11 cellular contexts compared by ENCODE assay signal in the genomic region with DNA sequence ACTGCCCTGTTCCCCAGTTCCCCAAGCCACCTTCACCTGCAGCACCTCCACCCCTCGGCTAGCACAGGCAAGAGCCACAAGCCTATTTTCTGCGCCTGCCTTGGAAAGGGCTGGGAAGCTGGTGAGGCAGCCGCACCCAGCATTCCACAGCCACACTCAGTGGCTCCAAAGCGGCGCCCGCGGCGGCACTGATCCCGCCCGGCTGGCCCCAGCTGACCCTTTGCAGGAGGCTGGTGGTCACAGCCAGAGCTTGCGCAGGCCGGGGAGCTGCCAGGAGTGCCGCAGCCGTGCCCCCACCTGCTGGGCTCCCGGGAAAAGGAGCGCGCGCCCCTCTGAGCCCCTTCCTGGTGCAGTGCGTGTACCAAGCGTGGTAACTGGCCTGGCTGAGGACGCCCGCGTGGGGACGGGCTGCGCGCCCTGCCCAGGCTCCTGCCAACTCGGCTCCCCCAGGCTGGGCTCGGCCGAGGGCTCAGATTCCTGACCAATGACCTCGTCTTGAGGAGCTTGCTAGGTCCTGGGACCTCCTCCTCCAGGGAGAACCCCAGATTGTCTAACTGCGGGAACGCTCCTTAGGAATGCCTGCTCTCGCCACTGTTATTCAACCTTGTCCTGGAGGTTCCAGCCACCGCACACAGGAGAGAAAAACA. TPM values are rescaled to one million over a fixed set of nuclear protein-coding genes. Genes with fewer than 3 reads are reported as not detected.
A peak's percentile ranks its signal among the peaks of the same experiment; 100 is the strongest.
DNase-seq lines count a peak whose midpoint lies in the region; ATAC-seq, FAIRE-seq and TF ChIP-seq lines count a peak whose summit lies in the region.
"Had no signal": no experiment of that assay in that cellular context is flagged by ENCODE, and none has a peak within 500 bp of the region (broad histone marks: within the 10 kb centered on the region; RNA-seq: fewer than 3 reads in every experiment).

No MANE protein-coding gene starts in this region.

- no peaks in the 10 kb centered on the region for H3K36me3 ChIP-seq in BE2C
- no peaks in the 10 kb centered on the region for H3K36me3 ChIP-seq in RWPE2 (ENCODE audit: low read depth)
- H3K36me3 ChIP-seq in pancreas, result no peaks in the 10 kb centered on the region

- WGBS in pancreas, 2 donors, result 6% methylated on average over 34 of the region's 34 CpGs

- no peak for DNase-seq in BE2C
- peak; percentile 75 for DNase-seq in RWPE2 (ENCODE audit: low spot score)
- peak; percentile 66 for DNase-seq in glutamatergic neuron
- peak in 1 of 6 donors; percentile 42 for DNase-seq in pancreas
- no peak for DNase-seq in effector memory CD8-positive, alpha-beta T cell
- no peak for DNase-seq in NK-92 (lab: John Stamatoyannopoulos, UW; ENCODE audit: unreplicated experiment)
- no peak for DNase-seq in superior temporal gyrus (ENCODE audit: extremely low spot score)
- DNase-seq: NCI-H774 had no signal

- peak overlapping the region; percentile 60 for H3K4me3 Mint-ChIP-seq in glutamatergic neuron (ENCODE audit: unreplicated experiment)
- no peak overlapping the region for H3K4me3 Mint-ChIP-seq in effector memory CD8-positive, alpha-beta T cell

- H3K27me3 Mint-ChIP-seq in glutamatergic neuron (ENCODE audit: unreplicated experiment), result peaks cover 6% of the 10 kb centered on the region
- peaks cover 25 to 56% of the 10 kb centered on the region in 2 donors for H3K27me3 Mint-ChIP-seq in effector memory CD8-positive, alpha-beta T cell

- no peaks in the 10 kb centered on the region for H3K9me3 Mint-ChIP-seq in glutamatergic neuron (ENCODE audit: unreplicated experiment)
- no peaks in the 10 kb centered on the region for H3K9me3 Mint-ChIP-seq in effector memory CD8-positive, alpha-beta T cell
- H3K9me3 Mint-ChIP-seq: activated T-helper 2 cell treated with anti-CD3 and anti-CD28 coated beads, Interferon-gamma antibody, Interleukin-2, Interleukin-4, amounts not matched to agents 10 μg/mL and 5 μg/mL and 100 μg/mL, durations not matched to agents 14 hours and 24 hours and 36 hours had no signal

- no peaks in the 10 kb centered on the region for H3K4me1 Mint-ChIP-seq in glutamatergic neuron (ENCODE audit: low read depth, unreplicated experiment)
- H3K4me1 Mint-ChIP-seq in effector memory CD8-positive, alpha-beta T cell (ENCODE audit: low read depth in 2 of 2), result no peaks in the 10 kb centered on the region

- no peak overlapping the region for H3K27ac Mint-ChIP-seq in glutamatergic neuron (ENCODE audit: unreplicated experiment)
- H3K27ac Mint-ChIP-seq in effector memory CD8-positive, alpha-beta T cell, result no peak overlapping the region
- H3K27ac Mint-ChIP-seq: activated T-helper 2 cell treated with anti-CD3 and anti-CD28 coated beads, Interferon-gamma antibody, Interleukin-2, Interleukin-4, amounts not matched to agents 10 μg/mL and 5 μg/mL and 100 μg/mL, durations not matched to agents 14 hours and 24 hours and 36 hours had no signal

- TF ChIP-seq CTCF in BE2C (IDR thresholded peaks at IDR 0.05; ENCODE audit: low read depth, low read length), result no peak
- TF ChIP-seq CTCF in RWPE2 (IDR thresholded peaks at IDR 0.05; ENCODE audit: poor library complexity, severe bottlenecking), result no peak
- TF ChIP-seq CTCF in glutamatergic neuron (IDR thresholded peaks at IDR 0.05; ENCODE audit: partially characterized antibody, unreplicated experiment), result no peak
- no peak for TF ChIP-seq CTCF in pancreas (IDR thresholded peaks at IDR 0.05)

- no peaks in the 10 kb centered on the region for H3K36me3 Mint-ChIP-seq in glutamatergic neuron (ENCODE audit: unreplicated experiment)
- no peaks in the 10 kb centered on the region for H3K36me3 Mint-ChIP-seq in effector memory CD8-positive, alpha-beta T cell (ENCODE audit: insufficient read depth)

- H3K27me3 ChIP-seq in BE2C, result peaks cover 20% of the 10 kb centered on the region
- H3K27me3 ChIP-seq in RWPE2 (ENCODE audit: insufficient read depth, poor library complexity, severe bottlenecking), result no peaks in the 10 kb centered on the region
- H3K27me3 ChIP-seq in pancreas, result peaks cover 0 to 8% (median 0%) of the 10 kb centered on the region in 4 donors

- FAIRE-seq in pancreas (lab: Jason Lieb, UNC), result no peak
- FAIRE-seq: islet of Langerhans had no signal

- peak overlapping the region; percentile 13 for H3K4me3 ChIP-seq in BE2C (ENCODE audit: low read depth, low read length)
- H3K4me3 ChIP-seq in RWPE2 (ENCODE audit: severe bottlenecking), result no peak overlapping the region
- peak overlapping the region in 1 of 4 donors; percentile 22 for H3K4me3 ChIP-seq in pancreas

- ATAC-seq in RWPE2 (ENCODE audit: low read depth) (peak; percentile 77), pancreas (peak; percentile 66 to 86 (median 84)), GM18517 (IDR thresholded peaks at IDR 0.05; ENCODE audit: unreplicated experiment) (no peak)
- ATAC-seq in effector memory CD8-positive, alpha-beta T cell (replicated peaks), result no peak

- H3K27ac ChIP-seq in RWPE2 (ENCODE audit: poor library complexity, severe bottlenecking) (no peak overlapping the region), pancreas (no peak overlapping the region)

- H3K4me1 ChIP-seq in BE2C (no peaks in the 10 kb centered on the region), RWPE2 (ENCODE audit: insufficient read depth, poor library complexity, severe bottlenecking) (peaks cover 23% of the 10 kb centered on the region), pancreas (peaks cover 0 to 6% (median 0%) of the 10 kb centered on the region in 3 donors)

- intact Hi-C loops in pancreas (cut with DNase I), result no loop called here

- no peaks in the 10 kb centered on the region for H3K9me3 ChIP-seq in BE2C
- H3K9me3 ChIP-seq in RWPE2 (ENCODE audit: severe bottlenecking), result no peaks in the 10 kb centered on the region
- H3K9me3 ChIP-seq in pancreas, result no peaks in the 10 kb centered on the region

RNA-seq across cellular contexts. Expression of gene GRAMD2A, which starts 13.3 kb away (rescaled TPM):
- 0.93 TPM for polyA plus RNA-seq in BE2C (2012; ENCODE audit: insufficient read depth, insufficient read length, low read depth)
- not detected for total RNA-seq in glutamatergic neuron (ENCODE audit: unreplicated experiment)
- under 1 TPM in 1 of 6 donors, not detected in 5; 0.19 TPM for total RNA-seq in pancreas
- under 1 TPM in 1 of 2 donors, not detected in 1; 0.28 TPM for polyA plus RNA-seq in pancreas
- total RNA-seq: activated T-helper 2 cell treated with anti-CD3 and anti-CD28 coated beads, Interferon-gamma antibody, Interleukin-2, Interleukin-4, amounts not matched to agents 10 μg/mL and 5 μg/mL and 100 μg/mL, durations not matched to agents 14 hours and 24 hours and 36 hours had no signal

RNA-seq across cellular contexts. Expression of gene PKM, which starts 46.7 kb away (rescaled TPM):
- 1,223 TPM for polyA plus RNA-seq in BE2C (2012; ENCODE audit: insufficient read depth, insufficient read length, low read depth)
- total RNA-seq in glutamatergic neuron (ENCODE audit: unreplicated experiment) (949 TPM), pancreas (100 to 1,000 TPM in 3 of 6 donors, 10 to 100 TPM in 3; 61.8 to 219 (median 110) TPM)
- 100 to 1,000 TPM in 1 of 2 donors, 10 to 100 TPM in 1; 67.2 to 140 TPM for polyA plus RNA-seq in pancreas

Comparison
In these comparisons a context has a peak if more than half of its experiments do, and no peak if none do; other contexts are left out.
1. DNase-seq: peak in RWPE2 (single experiment) and glutamatergic neuron (single experiment); none in BE2C (single experiment), effector memory CD8-positive, alpha-beta T cell (0 of 3), NK-92 (single experiment) and superior temporal gyrus (single experiment).
2. ATAC-seq: peak in RWPE2 (single experiment) and pancreas (4 of 4); none in effector memory CD8-positive, alpha-beta T cell (single experiment) and GM18517 (single experiment).